Comparison of ENCODE assay signal across 17 cellular contexts in the genomic region with DNA sequence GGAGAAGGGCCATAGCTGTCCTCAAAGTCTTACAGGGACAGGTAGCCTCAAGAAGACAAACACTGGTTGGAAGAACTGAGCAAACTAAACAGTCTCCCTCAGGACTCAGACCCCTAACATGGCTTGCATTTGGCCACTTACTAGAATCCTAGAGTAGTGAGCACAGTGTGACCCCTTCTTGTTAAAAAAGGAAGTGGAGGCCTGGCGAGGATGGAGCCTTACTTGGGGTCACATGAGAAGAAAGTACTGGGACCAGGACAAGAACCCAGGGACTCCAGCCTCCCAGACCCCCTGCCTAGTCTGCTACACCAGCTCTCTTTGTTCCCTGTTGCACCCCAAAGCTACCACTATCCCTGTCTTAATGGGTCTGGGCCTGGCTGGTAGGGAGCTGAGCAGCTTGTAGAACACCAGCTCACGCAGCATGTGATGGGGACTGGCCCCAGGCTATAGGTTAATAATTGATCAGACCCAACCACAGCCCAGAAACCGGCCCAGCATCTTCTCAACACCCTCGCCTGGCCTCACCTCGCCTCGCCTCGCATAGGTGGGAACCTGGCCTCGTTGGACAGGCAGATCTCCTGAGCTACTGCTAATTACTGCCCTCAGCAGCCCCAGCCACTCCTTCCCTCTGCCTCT. TPM values are rescaled to one million over a fixed set of nuclear protein-coding genes. Genes with fewer than 3 reads are reported as not detected.
DNase-seq lines count a peak whose midpoint lies in the region; ATAC-seq, FAIRE-seq and TF ChIP-seq lines count a peak whose summit lies in the region.
"Had no signal": no experiment of that assay in that cellular context is flagged by ENCODE, and none has a peak within 500 bp of the region (broad histone marks: within the 10 kb centered on the region; RNA-seq: fewer than 3 reads in every experiment).

No MANE protein-coding gene starts in this region.

- CTCF ChIA-PET in GM10248 (lab: Yijun Ruan, JAX), result interaction anchor here (1.4 to 10.9 kb wide), 4 partner anchors 10 to 82 kb away, joined by 3 to 85 read pairs (median 10); no protein-coding TSS in a partner anchor

- intact Hi-C loops in esophagus muscularis mucosa (cut with DNase I), result no loop called here
- intact Hi-C loops in vagina (cut with DNase I), result no loop called here

- DNase-seq in GM10248 (ENCODE audit: extremely low spot score), result peak; percentile 65
- DNase-seq in NCI-H526 (lab: John Stamatoyannopoulos, UW), result peak; percentile 84 to 92
- peak; percentile 74 for DNase-seq in mucosa of gallbladder (ENCODE audit: low spot score)
- DNase-seq in D721Med (ENCODE audit: insufficient read length, low spot score), result no peak
- DNase-seq in esophagus muscularis mucosa (ENCODE audit: extremely low spot score), result no peak
- no peak for DNase-seq in vagina (ENCODE audit: extremely low spot score in 2 of 2)
- DNase-seq: activated naive CD8-positive, alpha-beta T cell treated with anti-CD3 and anti-CD28 coated beads for 36 hours; GM23248; IMR-90; mesendoderm; NCI-H1417; NCI-H748 treated with DMSO at 0.1 percent for 48 hours; occipital lobe had no signal

- POLR2A ChIA-PET in GM10248 (lab: Yijun Ruan, JAX), result no interaction called here

- no peaks in the 10 kb centered on the region for H3K9me3 ChIP-seq in esophagus muscularis mucosa
- no peaks in the 10 kb centered on the region for H3K9me3 ChIP-seq in vagina
- H3K9me3 ChIP-seq: SJSA1 had no signal

- TF ChIP-seq POLR2A in esophagus muscularis mucosa (IDR thresholded peaks at IDR 0.05; ENCODE audit: low read depth) (no peak), vagina (IDR thresholded peaks at IDR 0.05) (no peak)

- H3K36me3 ChIP-seq in esophagus muscularis mucosa, result no peaks in the 10 kb centered on the region
- H3K36me3 ChIP-seq in vagina, result no peaks in the 10 kb centered on the region
- H3K36me3 ChIP-seq: SJSA1 had no signal

- no peak overlapping the region for H3K27ac ChIP-seq in esophagus muscularis mucosa (replicated peaks in 1 of 4)
- H3K27ac ChIP-seq in vagina, result no peak overlapping the region
- H3K27ac ChIP-seq: GM23248, SJSA1 had no signal

- H3K4me3 ChIP-seq in esophagus muscularis mucosa (no peak overlapping the region), vagina (no peak overlapping the region)
- H3K4me3 ChIP-seq: GM23248, SJSA1 had no signal

- H3K4me1 ChIP-seq in esophagus muscularis mucosa (no peaks in the 10 kb centered on the region), vagina (no peaks in the 10 kb centered on the region)
- H3K4me1 ChIP-seq: SJSA1 had no signal

- no peak for TF ChIP-seq CTCF in GM10248 (IDR thresholded peaks at IDR 0.05; ENCODE audit: control extremely low read depth, extremely low read depth, low read depth, missing control alignments)
- no peak for TF ChIP-seq CTCF in D721Med (IDR thresholded peaks at IDR 0.05; ENCODE audit: insufficient read depth, missing control alignments)
- no peak for TF ChIP-seq CTCF in esophagus muscularis mucosa (IDR thresholded peaks at IDR 0.05)
- TF ChIP-seq CTCF in vagina (IDR thresholded peaks at IDR 0.05), result no peak

- TF ChIP-seq EP300 in esophagus muscularis mucosa (IDR thresholded peaks at IDR 0.05), result no peak

- no peak for FAIRE-seq in D721Med (lab: Jason Lieb, UNC)
- FAIRE-seq: TTC549 had no signal

- 92% methylated on average over 2 of the region's 8 CpGs for WGBS in esophagus muscularis mucosa

- H3K27me3 ChIP-seq in esophagus muscularis mucosa (no peaks in the 10 kb centered on the region), vagina (no peaks in the 10 kb centered on the region)
- H3K27me3 ChIP-seq: SJSA1 had no signal

- ATAC-seq in GM19452 (IDR thresholded peaks at IDR 0.05; ENCODE audit: unreplicated experiment) (peak; percentile 79), GM19351 (IDR thresholded peaks at IDR 0.05; ENCODE audit: unreplicated experiment) (no peak)

RNA-seq across cellular contexts. Expression of a gene that starts 17.6 kb away (rescaled TPM):
- total RNA-seq in mucosa of gallbladder, result 5.8 TPM
- total RNA-seq in esophagus muscularis mucosa, result 1 to 10 TPM in 3 of 4 donors, under 1 TPM in 1; 0.83 to 6.5 (median 2.0) TPM
- 26.0 TPM for total RNA-seq in vagina
- total RNA-seq: SJSA1 had no signal

RNA-seq across cellular contexts. Expression of a gene that starts 28.8 kb away (rescaled TPM):
- total RNA-seq in mucosa of gallbladder (24.3 TPM), esophagus muscularis mucosa (10 to 100 TPM; 30.6 to 37.4 (median 34.7) TPM), vagina (14.7 TPM)

Comparison
In these comparisons a context has a peak if more than half of its experiments do, and no peak if none do; other contexts are left out.
1. DNase-seq: peak in GM10248 (single experiment), NCI-H526 (2 of 2) and mucosa of gallbladder (single experiment); none in D721Med (single experiment), esophagus muscularis mucosa (single experiment) and vagina (0 of 2).